8 cellular contexts compared by ENCODE assay signal in genomic region chr12:24903305-24904088, GRCh38.
DNase-seq lines count a peak whose midpoint lies in the region; ATAC-seq and TF ChIP-seq lines count a peak whose summit lies in the region.

No MANE protein-coding gene starts in this region.

- ATAC-seq in RWPE2 (ENCODE audit: low read depth) = no peak
- ATAC-seq in HG03460 (IDR thresholded peaks at IDR 0.05; ENCODE audit: unreplicated experiment) = no peak
- ATAC-seq in activated CD4-positive, CD25-positive, alpha-beta regulatory T cell treated with anti-CD3 and anti-CD28 coated beads, Interleukin-2, amount 50 U/mL, for 24 hours = no peak

- peak overlapping the region; percentile 29 for H3K4me3 ChIP-seq in RWPE2 (ENCODE audit: severe bottlenecking)

- H3K9me3 ChIP-seq in RWPE2 (ENCODE audit: severe bottlenecking) = no peaks in the 10 kb centered on the region

- DNase-seq in CD1c-positive myeloid dendritic cell (ENCODE audit: extremely low spot score) = peak; percentile 73
- no peak for DNase-seq in RWPE2 (ENCODE audit: low spot score)
- DNase-seq in fibroblast of peridontal ligament (ENCODE audit: extremely low read depth) = peak; percentile 68
- DNase-seq in nucleus accumbens (lab: John Stamatoyannopoulos, UW) = peak in 34 of 56 donors; percentile 5 to 74 (median 50)
- no peak for DNase-seq in ecto neural progenitor cell (ENCODE audit: low spot score)
- no peak for DNase-seq in GM03348 (ENCODE audit: low spot score)

- H3K36me3 ChIP-seq in RWPE2 (ENCODE audit: low read depth) = no peaks in the 10 kb centered on the region

- no peak for TF ChIP-seq CTCF in RWPE2 (IDR thresholded peaks at IDR 0.05; ENCODE audit: poor library complexity, severe bottlenecking)

- no peak overlapping the region for H3K27ac ChIP-seq in RWPE2 (ENCODE audit: poor library complexity, severe bottlenecking)

- no peaks in the 10 kb centered on the region for H3K4me1 ChIP-seq in RWPE2 (ENCODE audit: insufficient read depth, poor library complexity, severe bottlenecking)

- H3K27me3 ChIP-seq in RWPE2 (ENCODE audit: insufficient read depth, poor library complexity, severe bottlenecking) = no peaks in the 10 kb centered on the region

Comparison
In these comparisons a context has a peak if more than half of its experiments do, and no peak if none do; other contexts are left out.
1. DNase-seq: peak in CD1c-positive myeloid dendritic cell (single experiment), fibroblast of peridontal ligament (single experiment) and nucleus accumbens (34 of 56); none in RWPE2 (single experiment), ecto neural progenitor cell (single experiment) and GM03348 (single experiment).